10 cellular contexts compared by ENCODE assay signal in the genomic region with DNA sequence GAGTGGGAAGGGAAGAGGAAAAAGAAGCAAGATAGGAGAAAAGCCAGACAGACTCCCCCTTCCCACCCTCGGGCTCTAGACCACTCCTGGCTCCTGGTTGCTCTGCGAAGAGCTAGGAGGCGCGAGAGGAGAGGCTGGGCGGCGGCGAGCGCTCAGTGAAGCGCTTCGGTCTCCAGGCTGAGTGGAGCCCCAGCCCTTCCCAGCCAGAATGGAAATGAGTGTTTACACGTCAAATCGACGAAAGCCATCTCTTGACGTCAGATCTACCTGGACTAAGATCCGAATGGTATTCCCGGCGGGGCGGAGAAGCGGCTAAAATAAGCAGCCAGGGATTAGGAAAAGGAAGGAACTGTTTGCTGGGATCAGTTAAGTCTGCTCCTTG. TPM values are rescaled to one million over a fixed set of nuclear protein-coding genes. Genes with fewer than 3 reads are reported as not detected.
A peak's percentile ranks its signal among the peaks of the same experiment; 100 is the strongest.
DNase-seq lines count a peak whose midpoint lies in the region; ATAC-seq, FAIRE-seq and TF ChIP-seq lines count a peak whose summit lies in the region.
"Had no signal": no experiment of that assay in that cellular context is flagged by ENCODE, and none has a peak within 500 bp of the region (broad histone marks: within the 10 kb centered on the region; RNA-seq: fewer than 3 reads in every experiment).

PCSK1 (minus strand) TSS at position 183 of the 382 bp plus-strand sequence. CDS start 206 bp downstream, outside the sequence.

- H3K4me3 ChIP-seq in astrocyte (ENCODE audit: insufficient read depth, low read depth, low read length) (peak within 1 kb of the TSS; percentile 59), OCI-LY7 (ENCODE audit: low read depth, low read length, poor library complexity, severe bottlenecking) (no peak within 1 kb of the TSS)
- H3K4me3 ChIP-seq: SJSA1 had no signal

- H3K4me2 ChIP-seq in astrocyte (ENCODE audit: low read length) (peak within 1 kb of the TSS; percentile 92), OCI-LY7 (ENCODE audit: low read length) (no peak within 1 kb of the TSS)

- H3K27me3 ChIP-seq in astrocyte (ENCODE audit: insufficient read depth, low read length) = peaks cover 27% of the 10 kb centered on the region

- H4K20me1 ChIP-seq in astrocyte (ENCODE audit: insufficient read depth, low read length) (no peaks in the 10 kb centered on the region), OCI-LY7 (ENCODE audit: insufficient read depth, low read length) (no peaks in the 10 kb centered on the region)

- no TSS peak for BruUV-seq in OCI-LY7 (replicated peaks; lab: Mats Ljungman, UMichigan)

- ATAC-seq in GM18907 (IDR thresholded peaks at IDR 0.05; ENCODE audit: unreplicated experiment) = no peak
- ATAC-seq: left colon had no signal

- H3K27ac ChIP-seq in astrocyte (ENCODE audit: low read depth, low read length) = peak within 1 kb of the TSS; percentile 66
- no peak within 1 kb of the TSS for H3K27ac ChIP-seq in OCI-LY7 (ENCODE audit: low read depth, low read length, poor library complexity, severe bottlenecking)
- H3K27ac ChIP-seq: SJSA1 had no signal

- H3K4me1 Mint-ChIP-seq in astrocyte (ENCODE audit: low read depth, unreplicated experiment) (peaks cover 15% of the 10 kb centered on the region), neural crest cell (peaks cover 35% of the 10 kb centered on the region)

- TF ChIP-seq CTCF in astrocyte (IDR thresholded peaks at IDR 0.05; ENCODE audit: insufficient read depth, low read depth, low read length) (no peak), neural crest cell (conservative IDR thresholded peaks at IDR 0.05) (no peak), OCI-LY7 (conservative IDR thresholded peaks at IDR 0.05; ENCODE audit: low read length) (no peak)

- intact Hi-C loops in OCI-LY7 (cut with micrococcal nuclease; ENCODE audit: unreplicated experiment) = no loop called here

- H3K4me3 Mint-ChIP-seq in astrocyte (ENCODE audit: unreplicated experiment) (peak within 1 kb of the TSS; percentile 64), neural crest cell (peak within 1 kb of the TSS; percentile 80)

- no peaks in the 10 kb centered on the region for H3K9me3 Mint-ChIP-seq in astrocyte (ENCODE audit: unreplicated experiment)
- no peaks in the 10 kb centered on the region for H3K9me3 Mint-ChIP-seq in neural crest cell

- H3K9me2 ChIP-seq in OCI-LY7 (ENCODE audit: insufficient read depth, low read length) = no peaks in the 10 kb centered on the region

- no peaks in the 10 kb centered on the region for H3K36me3 Mint-ChIP-seq in astrocyte (ENCODE audit: low read depth, unreplicated experiment)
- no peaks in the 10 kb centered on the region for H3K36me3 Mint-ChIP-seq in neural crest cell (ENCODE audit: low read depth)

- no peak for FAIRE-seq in astrocyte (lab: Jason Lieb, UNC)

- H3K36me3 ChIP-seq in astrocyte (ENCODE audit: insufficient read depth, low read length) (no peaks in the 10 kb centered on the region), OCI-LY7 (ENCODE audit: insufficient read depth, low read length) (no peaks in the 10 kb centered on the region)
- H3K36me3 ChIP-seq: SJSA1 had no signal

- H3K9me3 ChIP-seq in astrocyte (ENCODE audit: insufficient read depth, low read depth, low read length) = no peaks in the 10 kb centered on the region
- H3K9me3 ChIP-seq in OCI-LY7 (ENCODE audit: low read length) = no peaks in the 10 kb centered on the region
- H3K9me3 ChIP-seq: SJSA1 had no signal

- H3K27ac Mint-ChIP-seq in astrocyte (ENCODE audit: unreplicated experiment) (no peak within 1 kb of the TSS), neural crest cell (ENCODE audit: unreplicated experiment) (no peak within 1 kb of the TSS)

- H3K79me2 ChIP-seq in astrocyte (ENCODE audit: insufficient read depth, low read length) (no peaks in the 10 kb centered on the region), OCI-LY7 (ENCODE audit: insufficient read depth, low read depth, low read length) (no peaks in the 10 kb centered on the region)

- CTCF ChIA-PET in OCI-LY7 (lab: Charles Lee; ENCODE audit: unreplicated experiment) = no interaction called here

- H3K27me3 Mint-ChIP-seq in astrocyte (ENCODE audit: low read depth, unreplicated experiment) (peaks cover 59% of the 10 kb centered on the region), neural crest cell (ENCODE audit: low read depth) (peaks cover 83% of the 10 kb centered on the region)

- H2AFZ ChIP-seq in astrocyte (ENCODE audit: low read depth, low read length) = peak within 1 kb of the TSS; percentile 55
- H2AFZ ChIP-seq in OCI-LY7 (ENCODE audit: low read length) = no peak within 1 kb of the TSS

- POLR2A ChIA-PET in OCI-LY7 (lab: Charles Lee) = no interaction called here

- peak within 1 kb of the TSS; percentile 70 for H3K9ac ChIP-seq in astrocyte (ENCODE audit: low read length)

- H3K4me1 ChIP-seq in astrocyte (ENCODE audit: insufficient read depth, low read length) = peaks cover 23% of the 10 kb centered on the region
- no peaks in the 10 kb centered on the region for H3K4me1 ChIP-seq in OCI-LY7 (ENCODE audit: insufficient read depth, low read length, poor library complexity, severe bottlenecking)
- H3K4me1 ChIP-seq: SJSA1 had no signal

- peak; percentile 96 for DNase-seq in DMS79 treated with DMSO at 0.1 percent for 48 hours (lab: John Stamatoyannopoulos, UW)
- peak; percentile 85 to 94 (median 91) for DNase-seq in NCI-H1417 (lab: John Stamatoyannopoulos, UW)
- peak; percentile 23 for DNase-seq in astrocyte (ENCODE audit: low read depth)
- DNase-seq in neural crest cell (ENCODE audit: low read depth, low spot score) = peak; percentile 11
- DNase-seq in activated effector memory CD4-positive, alpha-beta T cell treated with Interleukin-2 at 50 U/mL for 16 hours = no peak
- DNase-seq in OCI-LY7 (ENCODE audit: low spot score) = no peak
- no peak for DNase-seq in NAMALWA (ENCODE audit: low spot score)
- DNase-seq: left colon had no signal

RNA-seq across cellular contexts. Expression of gene PCSK1, which starts in this region (rescaled TPM):
- 0.18 and 0.48 TPM in 2 replicates for total RNA-seq in astrocyte
- total RNA-seq in neural crest cell = 0.47 and 0.52 TPM in 2 replicates
- not detected in 2 replicates for total RNA-seq in OCI-LY7 (2014; rRNA removed; shearing (Covaris generic))
- total RNA-seq in OCI-LY7 (2022) = not detected in 2 replicates
- total RNA-seq: SJSA1 had no signal

Comparison
In these comparisons a context has a peak if more than half of its experiments do, and no peak if none do; other contexts are left out.
1. Peak in DNase-seq, H3K4me3 ChIP-seq, H3K27ac ChIP-seq, H3K9ac ChIP-seq and H3K4me2 ChIP-seq in astrocyte; RNA of the gene not detected or under 1 TPM.
2. Peak in DNase-seq in neural crest cell; RNA of the gene not detected or under 1 TPM.
3. DNase-seq: peak in DMS79 treated with DMSO at 0.1 percent for 48 hours (single experiment) and NCI-H1417 (3 of 3); none in activated effector memory CD4-positive, alpha-beta T cell treated with Interleukin-2 at 50 U/mL for 16 hours (single experiment), OCI-LY7 (single experiment) and NAMALWA (single experiment).